ENCODE assay signal across 1 cellular context in the genomic region with DNA sequence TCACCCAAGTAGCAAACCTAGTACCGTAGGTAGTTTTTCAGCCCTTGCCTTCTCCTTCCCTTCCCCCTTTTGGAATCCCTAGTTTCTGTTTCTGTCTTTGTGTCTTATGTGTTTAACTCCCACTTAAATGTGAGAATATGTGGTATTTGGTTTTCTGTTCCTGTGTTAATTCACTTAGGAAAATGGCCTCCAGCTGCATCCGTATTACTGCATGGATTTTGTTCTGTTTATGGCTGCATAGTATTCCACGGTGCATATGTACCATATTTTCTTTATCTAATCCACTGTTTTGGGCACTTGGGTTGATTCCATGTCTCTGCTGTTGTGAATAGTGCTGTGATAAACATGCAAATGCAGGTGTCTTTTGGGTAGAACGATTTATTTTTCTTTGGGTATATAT.
TF ChIP-seq lines count a peak whose summit lies in the region.

No MANE protein-coding gene starts in this region.

TF ChIP-seq in K562, 482 proteins besides CTCF, POLR2A, EP300 and RAD21 (continued from another document):
- TF ChIP-seq, protein P1, sequence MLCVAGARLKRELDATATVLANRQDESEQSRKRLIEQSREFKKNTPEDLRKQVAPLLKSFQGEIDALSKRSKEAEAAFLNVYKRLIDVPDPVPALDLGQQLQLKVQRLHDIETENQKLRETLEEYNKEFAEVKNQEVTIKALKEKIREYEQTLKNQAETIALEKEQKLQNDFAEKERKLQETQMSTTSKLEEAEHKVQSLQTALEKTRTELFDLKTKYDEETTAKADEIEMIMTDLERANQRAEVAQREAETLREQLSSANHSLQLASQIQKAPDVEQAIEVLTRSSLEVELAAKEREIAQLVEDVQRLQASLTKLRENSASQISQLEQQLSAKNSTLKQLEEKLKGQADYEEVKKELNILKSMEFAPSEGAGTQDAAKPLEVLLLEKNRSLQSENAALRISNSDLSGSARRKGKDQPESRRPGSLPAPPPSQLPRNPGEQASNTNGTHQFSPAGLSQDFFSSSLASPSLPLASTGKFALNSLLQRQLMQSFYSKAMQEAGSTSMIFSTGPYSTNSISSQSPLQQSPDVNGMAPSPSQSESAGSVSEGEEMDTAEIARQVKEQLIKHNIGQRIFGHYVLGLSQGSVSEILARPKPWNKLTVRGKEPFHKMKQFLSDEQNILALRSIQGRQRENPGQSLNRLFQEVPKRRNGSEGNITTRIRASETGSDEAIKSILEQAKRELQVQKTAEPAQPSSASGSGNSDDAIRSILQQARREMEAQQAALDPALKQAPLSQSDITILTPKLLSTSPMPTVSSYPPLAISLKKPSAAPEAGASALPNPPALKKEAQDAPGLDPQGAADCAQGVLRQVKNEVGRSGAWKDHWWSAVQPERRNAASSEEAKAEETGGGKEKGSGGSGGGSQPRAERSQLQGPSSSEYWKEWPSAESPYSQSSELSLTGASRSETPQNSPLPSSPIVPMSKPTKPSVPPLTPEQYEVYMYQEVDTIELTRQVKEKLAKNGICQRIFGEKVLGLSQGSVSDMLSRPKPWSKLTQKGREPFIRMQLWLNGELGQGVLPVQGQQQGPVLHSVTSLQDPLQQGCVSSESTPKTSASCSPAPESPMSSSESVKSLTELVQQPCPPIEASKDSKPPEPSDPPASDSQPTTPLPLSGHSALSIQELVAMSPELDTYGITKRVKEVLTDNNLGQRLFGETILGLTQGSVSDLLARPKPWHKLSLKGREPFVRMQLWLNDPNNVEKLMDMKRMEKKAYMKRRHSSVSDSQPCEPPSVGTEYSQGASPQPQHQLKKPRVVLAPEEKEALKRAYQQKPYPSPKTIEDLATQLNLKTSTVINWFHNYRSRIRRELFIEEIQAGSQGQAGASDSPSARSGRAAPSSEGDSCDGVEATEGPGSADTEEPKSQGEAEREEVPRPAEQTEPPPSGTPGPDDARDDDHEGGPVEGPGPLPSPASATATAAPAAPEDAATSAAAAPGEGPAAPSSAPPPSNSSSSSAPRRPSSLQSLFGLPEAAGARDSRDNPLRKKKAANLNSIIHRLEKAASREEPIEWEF (CRISPR knock-in tag; IDR thresholded peaks at IDR 0.05), result no peak
- TF ChIP-seq KDM1A (IDR thresholded peaks at IDR 0.05) (peak in 1 of 2 experiments; percentile 36; a peak in 1 of 4 replicates), RBM25 (IDR thresholded peaks at IDR 0.05; ENCODE audit: low read depth, low read length, severe bottlenecking) (peak; percentile 66), BCOR (IDR thresholded peaks at IDR 0.05) (peak; percentile 40), ZNF143 (CRISPR knock-in tag; IDR thresholded peaks at IDR 0.05) (no peak)
- TF ChIP-seq, protein P2, sequence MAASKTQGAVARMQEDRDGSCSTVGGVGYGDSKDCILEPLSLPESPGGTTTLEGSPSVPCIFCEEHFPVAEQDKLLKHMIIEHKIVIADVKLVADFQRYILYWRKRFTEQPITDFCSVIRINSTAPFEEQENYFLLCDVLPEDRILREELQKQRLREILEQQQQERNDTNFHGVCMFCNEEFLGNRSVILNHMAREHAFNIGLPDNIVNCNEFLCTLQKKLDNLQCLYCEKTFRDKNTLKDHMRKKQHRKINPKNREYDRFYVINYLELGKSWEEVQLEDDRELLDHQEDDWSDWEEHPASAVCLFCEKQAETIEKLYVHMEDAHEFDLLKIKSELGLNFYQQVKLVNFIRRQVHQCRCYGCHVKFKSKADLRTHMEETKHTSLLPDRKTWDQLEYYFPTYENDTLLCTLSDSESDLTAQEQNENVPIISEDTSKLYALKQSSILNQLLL (CRISPR knock-in tag; IDR thresholded peaks at IDR 0.05; ENCODE audit: borderline replicate concordance), result no peak
